23 cellular contexts compared by ENCODE assay signal in genomic region chrX:9420513-9420912, GRCh38. TPM values are rescaled to one million over a fixed set of nuclear protein-coding genes. Genes with fewer than 3 reads are reported as not detected.
DNase-seq lines count a peak whose midpoint lies in the region; ATAC-seq and TF ChIP-seq lines count a peak whose summit lies in the region.
"Had no signal": no experiment of that assay in that cellular context is flagged by ENCODE, and none has a peak within 500 bp of the region (broad histone marks: within the 10 kb centered on the region; RNA-seq: fewer than 3 reads in every experiment).

No MANE protein-coding gene starts in this region.

- H3K36me3 ChIP-seq in MG63 (no peaks in the 10 kb centered on the region), neutrophil (no peaks in the 10 kb centered on the region), esophagus squamous epithelium (no peaks in the 10 kb centered on the region)
- H3K36me3 ChIP-seq: BLaER1 treated with 17β-estradiol and CSF1 and Interleukin-3, amounts not matched to agents 10 nM and 100 nM; tibial nerve had no signal

- H3K9me3 Mint-ChIP-seq in activated CD8-positive, alpha-beta T cell treated with anti-CD3 and anti-CD28 coated beads for 36 hours = no peaks in the 10 kb centered on the region
- H3K9me3 Mint-ChIP-seq: stimulated activated effector memory CD8-positive, alpha-beta T cell treated with anti-CD3 and anti-CD28 coated beads, Interleukin-12 subunit alpha, Interleukin-12 subunit beta, amount 100 ng/mL, for 72 hours; WTC11 had no signal

- peak overlapping the region; percentile 13 for H3K27ac ChIP-seq in neutrophil
- H3K27ac ChIP-seq in esophagus squamous epithelium = no peak overlapping the region
- H3K27ac ChIP-seq: BLaER1 treated with 17β-estradiol and CSF1 and Interleukin-3, amounts not matched to agents 10 nM and 100 nM; tibial nerve had no signal

- 23 to 45% methylated on average over 4 to 6 of the region's 6 CpGs for WGBS in esophagus squamous epithelium, 2 donors

- no peaks in the 10 kb centered on the region for H3K27me3 Mint-ChIP-seq in activated CD8-positive, alpha-beta T cell treated with anti-CD3 and anti-CD28 coated beads for 36 hours
- H3K27me3 Mint-ChIP-seq: activated CD8-positive, alpha-beta memory T cell treated with anti-CD3 and anti-CD28 coated beads, Interleukin-2, amount 10 ng/mL, durations not matched to agents 7 days and 5 days had no signal

- no peak overlapping the region for H3K4me3 Mint-ChIP-seq in activated CD8-positive, alpha-beta T cell treated with anti-CD3 and anti-CD28 coated beads for 36 hours
- H3K4me3 Mint-ChIP-seq: activated CD8-positive, alpha-beta memory T cell treated with anti-CD3 and anti-CD28 coated beads, Interleukin-2, amount 10 ng/mL, durations not matched to agents 7 days and 5 days; stimulated activated effector memory CD8-positive, alpha-beta T cell treated with anti-CD3 and anti-CD28 coated beads, Interleukin-12 subunit alpha, Interleukin-12 subunit beta, amount 100 ng/mL, for 72 hours; T-helper 1 cell treated with Interleukin-12 subunit alpha and Interleukin-12 subunit beta and Interleukin-4 antibody, amounts not matched to agents 30 μg/mL and 1 μg/mL, for 36 hours; WTC11 had no signal

- TF ChIP-seq POLR2A in esophagus squamous epithelium (IDR thresholded peaks at IDR 0.05) = no peak

- H3K27me3 ChIP-seq in MG63 = no peaks in the 10 kb centered on the region
- no peaks in the 10 kb centered on the region for H3K27me3 ChIP-seq in neutrophil
- no peaks in the 10 kb centered on the region for H3K27me3 ChIP-seq in esophagus squamous epithelium
- H3K27me3 ChIP-seq: BLaER1 treated with 17β-estradiol and CSF1 and Interleukin-3, amounts not matched to agents 10 nM and 100 nM; tibial nerve had no signal

- TF ChIP-seq CTCF in activated CD8-positive, alpha-beta T cell treated with anti-CD3 and anti-CD28 coated beads for 36 hours (IDR thresholded peaks at IDR 0.05) = no peak
- TF ChIP-seq CTCF in neutrophil (IDR thresholded peaks at IDR 0.05) (no peak), esophagus squamous epithelium (IDR thresholded peaks at IDR 0.05) (no peak)

- no peaks in the 10 kb centered on the region for H3K36me3 Mint-ChIP-seq in activated CD8-positive, alpha-beta T cell treated with anti-CD3 and anti-CD28 coated beads for 36 hours (ENCODE audit: low read depth)
- H3K36me3 Mint-ChIP-seq: stimulated activated effector memory CD8-positive, alpha-beta T cell treated with anti-CD3 and anti-CD28 coated beads, Interleukin-12 subunit alpha, Interleukin-12 subunit beta, amount 100 ng/mL, for 72 hours; WTC11 had no signal

- POLR2A ChIA-PET in activated CD8-positive, alpha-beta T cell treated with anti-CD3 and anti-CD28 coated beads for 36 hours (lab: Charles Lee) = no interaction called here

- no peak for ATAC-seq in activated CD8-positive, alpha-beta T cell treated with anti-CD3 and anti-CD28 coated beads for 36 hours
- ATAC-seq in HG03025 (IDR thresholded peaks at IDR 0.05; ENCODE audit: low FRiP score, unreplicated experiment) = no peak
- ATAC-seq: activated CD8-positive, alpha-beta memory T cell treated with anti-CD3 and anti-CD28 coated beads, Interleukin-2, amount 10 ng/mL, durations not matched to agents 7 days and 5 days; stimulated activated effector memory CD8-positive, alpha-beta T cell treated with anti-CD3 and anti-CD28 coated beads, Interleukin-12 subunit alpha, Interleukin-12 subunit beta, amount 100 ng/mL, for 72 hours; WTC11 had no signal

- no peak overlapping the region for H3K27ac Mint-ChIP-seq in activated CD8-positive, alpha-beta T cell treated with anti-CD3 and anti-CD28 coated beads for 36 hours
- H3K27ac Mint-ChIP-seq: activated CD8-positive, alpha-beta memory T cell treated with anti-CD3 and anti-CD28 coated beads, Interleukin-2, amount 10 ng/mL, durations not matched to agents 7 days and 5 days; stimulated activated effector memory CD8-positive, alpha-beta T cell treated with anti-CD3 and anti-CD28 coated beads, Interleukin-12 subunit alpha, Interleukin-12 subunit beta, amount 100 ng/mL, for 72 hours; WTC11 had no signal

- H3K9me3 ChIP-seq in MG63 (no peaks in the 10 kb centered on the region), neutrophil (no peaks in the 10 kb centered on the region), esophagus squamous epithelium (no peaks in the 10 kb centered on the region)
- H3K9me3 ChIP-seq: tibial nerve had no signal

- peak; percentile 0 for DNase-seq in NCI-H1105 treated with DMSO at 0.1 percent for 48 hours (lab: John Stamatoyannopoulos, UW)
- DNase-seq in NCI-H1105 (lab: John Stamatoyannopoulos, UW) = no peak
- DNase-seq in MG63 = peak; percentile 47
- DNase-seq in activated CD8-positive, alpha-beta T cell treated with anti-CD3 and anti-CD28 coated beads for 36 hours = peak; percentile 14
- no peak for DNase-seq in esophagus squamous epithelium (lab: John Stamatoyannopoulos, UW)
- DNase-seq in activated CD4-positive, alpha-beta T cell treated with anti-CD3 and anti-CD28 coated beads, Interleukin-2, amount 50 U/mL, for 4 hours = no peak
- DNase-seq: activated CD8-positive, alpha-beta memory T cell treated with anti-CD3 and anti-CD28 coated beads, Interleukin-2, amount 10 ng/mL, durations not matched to agents 7 days and 5 days; activated effector memory CD4-positive, alpha-beta T cell treated with anti-CD3 and anti-CD28 coated beads, Interleukin-2, amount 50 U/mL, for 16 hours; amygdala; foreskin fibroblast; hippocampal formation; kidney glomerular epithelial cell; MV-4-11; NCI-H226; SIG-M5; stimulated activated CD4-positive, alpha-beta T cell treated with anti-CD3 and anti-CD28 coated beads, Interleukin-12 subunit alpha, Interleukin-12 subunit beta, amount 100 ng/mL, for 4 hours had no signal

- CTCF ChIA-PET in activated CD8-positive, alpha-beta T cell treated with anti-CD3 and anti-CD28 coated beads for 36 hours (lab: Charles Lee) = no interaction called here

- intact Hi-C loops in activated CD8-positive, alpha-beta T cell treated with anti-CD3 and anti-CD28 coated beads for 36 hours (cut with micrococcal nuclease) = no loop called here
- intact Hi-C loops in esophagus squamous epithelium (cut with DNase I) = no loop called here

- H3K4me1 ChIP-seq in neutrophil (ENCODE audit: control insufficient read depth in 1 of 2, insufficient read depth in 1 of 2, low read depth in 1 of 2, low read length in 1 of 2) = peaks cover 24 to 48% of the 10 kb centered on the region in 2 experiments
- peaks cover 0 to 30% (median 5%) of the 10 kb centered on the region in 3 donors for H3K4me1 ChIP-seq in esophagus squamous epithelium
- H3K4me1 ChIP-seq: BLaER1 treated with 17β-estradiol and CSF1 and Interleukin-3, amounts not matched to agents 10 nM and 100 nM had no signal

- no peak overlapping the region for H3K4me3 ChIP-seq in MG63
- H3K4me3 ChIP-seq in neutrophil (ENCODE audit: low read depth in 1 of 2, low read length in 1 of 2) = no peak overlapping the region
- H3K4me3 ChIP-seq in esophagus squamous epithelium = no peak overlapping the region
- H3K4me3 ChIP-seq: BLaER1 treated with 17β-estradiol and CSF1 and Interleukin-3, amounts not matched to agents 10 nM and 100 nM; tibial nerve had no signal

- H3K4me1 Mint-ChIP-seq in activated CD8-positive, alpha-beta T cell treated with anti-CD3 and anti-CD28 coated beads for 36 hours (ENCODE audit: low read depth) = peaks cover 9% of the 10 kb centered on the region

RNA-seq across cellular contexts. Expression of gene TBL1X, which starts 44.3 kb away (rescaled TPM):
- 3.1 and 4.3 TPM in 2 replicates for total RNA-seq in MG63 (2014; rRNA removed; shearing (Covaris generic); ENCODE audit: low replicate concordance)
- 10 to 100 TPM; 28.9 to 32.0 TPM for total RNA-seq in activated CD8-positive, alpha-beta T cell treated with anti-CD3 and anti-CD28 coated beads for 36 hours
- total RNA-seq in esophagus squamous epithelium = 10 to 100 TPM; 17.5 to 24.2 (median 21.8) TPM

Comparison
In these comparisons a context has a peak if more than half of its experiments do, and no peak if none do; other contexts are left out.
1. DNase-seq: peak in NCI-H1105 treated with DMSO at 0.1 percent for 48 hours (single experiment), MG63 (single experiment) and activated CD8-positive, alpha-beta T cell treated with anti-CD3 and anti-CD28 coated beads for 36 hours (single experiment); none in NCI-H1105 (single experiment), esophagus squamous epithelium (single experiment) and activated CD4-positive, alpha-beta T cell treated with anti-CD3 and anti-CD28 coated beads, Interleukin-2, amount 50 U/mL, for 4 hours (0 of 2).